8 cellular contexts compared by ENCODE assay signal in genomic region chr12:120470150-120470817, GRCh38. TPM values are rescaled to one million over a fixed set of nuclear protein-coding genes. Genes with fewer than 3 reads are reported as not detected.
DNase-seq lines count a peak whose midpoint lies in the region; ATAC-seq and TF ChIP-seq lines count a peak whose summit lies in the region.

No MANE protein-coding gene starts in this region.

- H3K27ac ChIP-seq in mammary epithelial cell (ENCODE audit: insufficient read depth, low read depth, low read length) = peak overlapping the region; percentile 64
- peak overlapping the region; percentile 94 to 97 (median 96) for H3K27ac ChIP-seq in transverse colon

- no peaks in the 10 kb centered on the region for H4K20me1 ChIP-seq in mammary epithelial cell (ENCODE audit: insufficient read depth, low read length)

- intact Hi-C loops in mammary epithelial cell (cut with micrococcal nuclease) = no loop called here
- intact Hi-C loops in lower leg skin (cut with DNase I; ENCODE audit: low total_unique reads) = no loop called here
- intact Hi-C loops in transverse colon (cut with DNase I; ENCODE audit: low total_unique reads) = no loop called here

- 70% methylated on average over 26 of the region's 27 CpGs for WGBS in mammary epithelial cell (ENCODE audit: low coverage, missing lambda C conversion rate)
- 63 to 68% methylated on average over 27 of the region's 27 CpGs for WGBS in lower leg skin, 2 donors
- WGBS in transverse colon (ENCODE audit: low coverage in 1 of 2), 2 donors = 73% methylated on average over 27 of the region's 27 CpGs; no CpG with 5 or more reads in 1 of the 2 donors

- H3K79me2 ChIP-seq in mammary epithelial cell (ENCODE audit: insufficient read depth, low read length) = peaks cover 80% of the 10 kb centered on the region

- peak overlapping the region; percentile 89 for H2AFZ ChIP-seq in mammary epithelial cell (ENCODE audit: low read depth, low read length)

- dilution Hi-C loops in mammary epithelial cell (cut with HindIII; ENCODE audit: low sequenced_read_pairs) = no loop called here

- in situ Hi-C loops in mammary epithelial cell (cut with MboI; ENCODE audit: low sequenced_read_pairs in 2 of 2) = no loop called here
- in situ Hi-C loops in transverse colon (cut with MboI; ENCODE audit: low pct_ligation_motif_present in 1 of 4, low pct_unique_long_range_greater_than_20kb in 1 of 4, low sequenced_read_pairs in 3 of 4) = no loop called here

- no peaks in the 10 kb centered on the region for H3K9me3 ChIP-seq in mammary epithelial cell (replicated peaks; ENCODE audit: insufficient read depth, low read length)
- no peaks in the 10 kb centered on the region for H3K9me3 ChIP-seq in transverse colon

- H3K4me2 ChIP-seq in mammary epithelial cell (ENCODE audit: insufficient read depth, low read depth, low read length) = peak overlapping the region; percentile 88

- H3K27me3 ChIP-seq in mammary epithelial cell (ENCODE audit: insufficient read depth, low read length) (no peaks in the 10 kb centered on the region), transverse colon (no peaks in the 10 kb centered on the region)

- no peak for TF ChIP-seq EP300 in transverse colon (IDR thresholded peaks at IDR 0.05; ENCODE audit: low read depth)

- H3K9ac ChIP-seq in mammary epithelial cell (ENCODE audit: insufficient read depth, low read length) = peak overlapping the region; percentile 55

- DNase-seq in AG08395 (ENCODE audit: low spot score) (peak; percentile 22), NAMALWA (ENCODE audit: low spot score) (peak; percentile 34), mammary epithelial cell (no peak), lower leg skin (ENCODE audit: low spot score in 2 of 2) (no peak), transverse colon (no peak)

- TF ChIP-seq CTCF in mammary epithelial cell (conservative IDR thresholded peaks at IDR 0.05 in 1 of 2, IDR thresholded peaks at IDR 0.05 in 1 of 2; ENCODE audit: extremely low read depth in 1 of 2, insufficient read depth in 1 of 2, low read depth in 1 of 2, low read length in 2 of 2) (no peak), lower leg skin (IDR thresholded peaks at IDR 0.05) (no peak), transverse colon (IDR thresholded peaks at IDR 0.05) (no peak)

- no TSS peak for BruUV-seq in mammary epithelial cell (replicated peaks; lab: Mats Ljungman, UMichigan)

- TF ChIP-seq POLR2A in lower leg skin (IDR thresholded peaks at IDR 0.05) (no peak), transverse colon (IDR thresholded peaks at IDR 0.05) (no peak)

- H3K4me3 ChIP-seq in mammary epithelial cell (replicated peaks in 1 of 3; ENCODE audit: insufficient read depth in 1 of 3, low read depth in 2 of 3, low read length in 3 of 3) (peak overlapping the region; percentile 57 to 92 (median 79)), lower leg skin (ENCODE audit: low read depth, poor library complexity, severe bottlenecking) (peak overlapping the region; percentile 86), transverse colon (peak overlapping the region; percentile 85 to 98 (median 94))

- H3K4me1 ChIP-seq in mammary epithelial cell (ENCODE audit: insufficient read depth, low read length) (peaks cover 23% of the 10 kb centered on the region), transverse colon (peaks cover 0 to 45% (median 20%) of the 10 kb centered on the region in 4 donors)

- peak; percentile 16 for ATAC-seq in GM19351 (IDR thresholded peaks at IDR 0.05; ENCODE audit: unreplicated experiment)
- no peak for ATAC-seq in HG02885 (IDR thresholded peaks at IDR 0.05; ENCODE audit: poor library complexity, unreplicated experiment)
- ATAC-seq in GM18861 (IDR thresholded peaks at IDR 0.05; ENCODE audit: unreplicated experiment) = no peak

- CTCF ChIA-PET in mammary epithelial cell (lab: Charles Lee; ENCODE audit: low non-redundant PET) = no interaction called here

- H3K36me3 ChIP-seq in mammary epithelial cell (ENCODE audit: insufficient read depth, low read length) (peaks cover 8% of the 10 kb centered on the region), transverse colon (peaks cover 0 to 5% (median 2%) of the 10 kb centered on the region in 4 donors)

RNA-seq across cellular contexts. Expression of gene SRSF9, which starts 0.7 kb away (rescaled TPM):
- 100 to 1,000 TPM in 1 of 2 donors, 10 to 100 TPM in 1; 84.7 to 205 TPM for total RNA-seq in mammary epithelial cell
- polyA plus RNA-seq in mammary epithelial cell = 143 TPM
- polyA minus RNA-seq in mammary epithelial cell = 72.0 TPM
- 10 to 100 TPM; 55.4 to 97.2 (median 81.2) TPM for total RNA-seq in lower leg skin
- total RNA-seq in transverse colon = 10 to 100 TPM; 33.7 to 93.8 (median 64.5) TPM

RNA-seq across cellular contexts. Expression of gene GATC, which starts 24.0 kb away (rescaled TPM):
- 10 to 100 TPM; 19.5 to 32.9 TPM for total RNA-seq in mammary epithelial cell
- 13.2 TPM for polyA plus RNA-seq in mammary epithelial cell
- polyA minus RNA-seq in mammary epithelial cell = 32.4 TPM
- total RNA-seq in lower leg skin = 10 to 100 TPM; 19.3 to 24.1 (median 20.1) TPM
- 10 to 100 TPM; 15.5 to 21.6 (median 19.2) TPM for total RNA-seq in transverse colon

RNA-seq across cellular contexts. Expression of gene TRIAP1, which starts 24.1 kb away (rescaled TPM):
- total RNA-seq in mammary epithelial cell = 10 to 100 TPM; 27.8 to 41.6 TPM
- polyA plus RNA-seq in mammary epithelial cell = 42.7 TPM
- 24.9 TPM for polyA minus RNA-seq in mammary epithelial cell
- 10 to 100 TPM in 3 of 4 donors, 1 to 10 TPM in 1; 9.6 to 20.2 (median 16.1) TPM for total RNA-seq in lower leg skin
- 10 to 100 TPM in 3 of 4 donors, 1 to 10 TPM in 1; 7.2 to 20.9 (median 11.9) TPM for total RNA-seq in transverse colon

RNA-seq across cellular contexts. Expression of gene DYNLL1, which starts 25.6 kb away (rescaled TPM):
- total RNA-seq in mammary epithelial cell = 100 to 1,000 TPM; 210 to 390 TPM
- polyA plus RNA-seq in mammary epithelial cell = 723 TPM
- polyA minus RNA-seq in mammary epithelial cell = 177 TPM
- total RNA-seq in lower leg skin = 100 to 1,000 TPM; 310 to 529 (median 388) TPM
- 100 to 1,000 TPM in 3 of 4 donors, 10 to 100 TPM in 1; 60.5 to 291 (median 190) TPM for total RNA-seq in transverse colon

RNA-seq across cellular contexts. Expression of gene COX6A1, which starts 32.4 kb away (rescaled TPM):
- total RNA-seq in mammary epithelial cell (100 to 1,000 TPM; 306 to 422 TPM), lower leg skin (100 to 1,000 TPM; 638 to 834 (median 702) TPM), transverse colon (1,000 to 10,000 TPM in 2 of 4 donors, 100 to 1,000 TPM in 2; 469 to 1,865 (median 1,048) TPM)
- 907 TPM for polyA plus RNA-seq in mammary epithelial cell
- 152 TPM for polyA minus RNA-seq in mammary epithelial cell

Comparison
In these comparisons a context has a peak if more than half of its experiments do, and no peak if none do; other contexts are left out.
1. DNase-seq: peak in AG08395 (single experiment) and NAMALWA (single experiment); none in mammary epithelial cell (single experiment), lower leg skin (0 of 2) and transverse colon (single experiment).
2. Peak in every context shown above with its lines, with median percentiles within 50 percentile points of each other: H3K4me3 ChIP-seq.